In the genomic region with DNA sequence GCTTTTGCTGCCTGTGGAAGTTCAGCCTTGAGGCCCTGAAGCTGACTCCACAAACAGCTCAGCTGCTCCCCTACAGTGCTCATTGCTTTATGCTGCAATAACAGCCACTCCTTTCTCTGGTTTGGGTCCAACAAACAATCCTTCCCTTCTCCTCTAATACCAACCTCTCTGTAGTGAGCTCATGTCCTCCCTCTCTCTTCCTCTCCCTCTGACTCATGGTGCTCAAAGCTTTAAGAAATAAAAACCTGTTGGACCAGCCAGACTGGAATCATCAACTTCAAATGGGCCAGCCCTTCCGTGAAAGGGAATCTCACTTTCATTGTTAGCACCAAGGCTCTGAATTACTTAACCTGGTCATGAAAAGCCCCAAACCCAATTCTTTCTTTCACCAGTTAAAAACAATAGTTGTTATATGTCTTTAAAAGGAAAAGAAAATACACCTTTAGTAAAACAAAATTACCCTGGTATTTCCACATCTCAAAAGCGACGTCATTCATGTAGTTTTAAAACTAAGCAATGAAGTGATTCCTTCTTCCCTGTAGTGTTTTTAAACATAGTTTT, we compare ENCODE assay signal across 7 cellular contexts.
DNase-seq lines count a peak whose midpoint lies in the region; ATAC-seq and TF ChIP-seq lines count a peak whose summit lies in the region.

No MANE protein-coding gene starts in this region.

- no peaks in the 10 kb centered on the region for H3K27me3 Mint-ChIP-seq in T-helper 2 cell treated with Interferon-gamma antibody and Interleukin-4, amounts not matched to agents 5 μg/mL and 100 μg/mL, for 36 hours (ENCODE audit: low read depth)

- peaks cover 8% of the 10 kb centered on the region for H3K9me3 Mint-ChIP-seq in T-helper 2 cell treated with Interferon-gamma antibody and Interleukin-4, amounts not matched to agents 5 μg/mL and 100 μg/mL, for 36 hours

- H3K27ac Mint-ChIP-seq in T-helper 2 cell treated with Interferon-gamma antibody and Interleukin-4, amounts not matched to agents 5 μg/mL and 100 μg/mL, for 36 hours = peak overlapping the region; percentile 97

- peak overlapping the region in 20 of 21 experiments; percentile 16 to 81 (median 72) for H3K27ac ChIP-seq in skin epidermis

- H3K36me3 Mint-ChIP-seq in T-helper 2 cell treated with Interferon-gamma antibody and Interleukin-4, amounts not matched to agents 5 μg/mL and 100 μg/mL, for 36 hours (ENCODE audit: low read depth) = peaks cover 18% of the 10 kb centered on the region

- peak overlapping the region; percentile 77 for H3K4me3 Mint-ChIP-seq in T-helper 2 cell treated with Interferon-gamma antibody and Interleukin-4, amounts not matched to agents 5 μg/mL and 100 μg/mL, for 36 hours

- DNase-seq in T-helper 2 cell treated with Interferon-gamma antibody and Interleukin-4, amounts not matched to agents 5 μg/mL and 100 μg/mL, for 36 hours (ENCODE audit: low spot score) = peak; percentile 60
- peak; percentile 96 for DNase-seq in fibroblast of the aortic adventitia (ENCODE audit: low read depth)
- DNase-seq in HuH-7.5 (ENCODE audit: low spot score) = no peak

- H3K4me1 Mint-ChIP-seq in T-helper 2 cell treated with Interferon-gamma antibody and Interleukin-4, amounts not matched to agents 5 μg/mL and 100 μg/mL, for 36 hours (ENCODE audit: low read depth) = peaks cover 67% of the 10 kb centered on the region

- ATAC-seq in GM18505 (IDR thresholded peaks at IDR 0.05; ENCODE audit: unreplicated experiment) = peak; percentile 52
- ATAC-seq in HG02981 (IDR thresholded peaks at IDR 0.05; ENCODE audit: unreplicated experiment) = peak; percentile 43
- ATAC-seq in GM18858 (IDR thresholded peaks at IDR 0.05; ENCODE audit: unreplicated experiment) = no peak

- H3K4me3 ChIP-seq in fibroblast of the aortic adventitia (ENCODE audit: low read depth, low read length) = no peak overlapping the region
- no peak overlapping the region for H3K4me3 ChIP-seq in skin epidermis

- TF ChIP-seq CTCF in fibroblast of the aortic adventitia (IDR thresholded peaks at IDR 0.05; ENCODE audit: insufficient read depth, low read length) = no peak

- TF ChIP-seq POLR2A in GM18505 (IDR thresholded peaks at IDR 0.05; ENCODE audit: borderline replicate concordance, extremely low read depth, insufficient read depth, insufficient read length) = no peak
